In the genomic region with DNA sequence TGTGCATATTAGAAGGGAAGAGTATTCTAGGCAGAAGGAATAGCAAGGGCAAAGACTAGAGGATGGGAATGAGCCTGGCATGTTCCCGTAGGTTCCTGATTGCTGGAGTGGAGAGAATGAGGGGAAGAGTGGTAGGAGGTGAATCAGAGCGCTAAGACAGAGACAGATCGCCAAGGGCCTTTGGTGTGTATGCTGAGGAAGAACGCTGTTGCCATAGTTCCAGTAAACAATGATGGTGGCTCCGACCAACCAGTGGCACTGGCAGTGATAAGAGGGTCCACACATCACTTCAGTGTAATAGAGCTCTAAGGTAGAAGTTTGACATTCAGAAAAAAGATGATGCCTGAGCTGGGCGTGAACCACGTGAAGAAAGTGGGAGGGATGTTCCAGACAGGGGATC, we compare ENCODE assay signal across 6 cellular contexts. TPM values are rescaled to one million over a fixed set of nuclear protein-coding genes. Genes with fewer than 3 reads are reported as not detected.
DNase-seq lines count a peak whose midpoint lies in the region; ATAC-seq, FAIRE-seq and TF ChIP-seq lines count a peak whose summit lies in the region.

No MANE protein-coding gene starts in this region.

- no peaks in the 10 kb centered on the region for H4K20me1 ChIP-seq in K562 (replicated peaks; ENCODE audit: control insufficient read depth, insufficient read depth, low read length)
- no peaks in the 10 kb centered on the region for H4K20me1 ChIP-seq in osteoblast (ENCODE audit: insufficient read depth, low read length)

- H3K9ac ChIP-seq in K562 (ENCODE audit: insufficient read depth in 1 of 2, low read depth in 2 of 2, low read length in 2 of 2), result peak overlapping the region; percentile 61 to 69; a peak in 2 of 4 replicates

- POLR2A ChIA-PET in HEK293 (lab: Yijun Ruan, JAX) (interaction anchor here (1.4 to 2.6 kb wide), 6 partner anchors 9 to 197 kb away, joined by 4 to 16 read pairs (median 8); a partner anchor contains a TSS), K562 (lab: Yijun Ruan, JAX) (interaction anchor here (0.8 to 2.3 kb wide), 5 partner anchors 9 to 34 kb away, joined by 3 to 12 read pairs (median 10); a partner anchor contains a TSS)

- H3K4me2 ChIP-seq in K562 (ENCODE audit: insufficient read depth, low read length) (peak overlapping the region; percentile 89), osteoblast (ENCODE audit: insufficient read depth, low read length) (peak overlapping the region; percentile 76)

- no peak for TF ChIP-seq EP300 in K562 (IDR thresholded peaks at IDR 0.05; ENCODE audit: low read length)

- peak overlapping the region; percentile 68; the same call in 1 of the 2 replicates for H3K4me3 ChIP-seq in HEK293 (ENCODE audit: low read depth, low read length)
- H3K4me3 ChIP-seq in K562, result peak overlapping the region; percentile 66
- H3K4me3 ChIP-seq in osteoblast (ENCODE audit: insufficient read depth, low read length), result peak overlapping the region; percentile 82

- peaks cover 17% of the 10 kb centered on the region for H3K79me2 ChIP-seq in K562 (ENCODE audit: control insufficient read depth, insufficient read depth, low read length)
- H3K79me2 ChIP-seq in osteoblast (ENCODE audit: insufficient read depth, low read length), result peaks cover 15% of the 10 kb centered on the region

- ATAC-seq in K562, result no peak

- H3K27ac ChIP-seq in HEK293 (ENCODE audit: extremely low read depth, low read depth, low read length) (no peak overlapping the region), K562 (ENCODE audit: extremely low read depth, low read depth, low read length) (peak overlapping the region; percentile 8; the same call in 1 of the 3 replicates), osteoblast (ENCODE audit: low read depth, low read length) (no peak overlapping the region)

- no peak for TF ChIP-seq RAD21 in K562 (CRISPR knock-in tag; conservative IDR thresholded peaks at IDR 0.05 in 1 of 2, IDR thresholded peaks at IDR 0.05 in 1 of 2)

- H3K9me3 ChIP-seq in HEK293 (ENCODE audit: control insufficient read depth, insufficient read depth, low read depth, low read length), result no peaks in the 10 kb centered on the region
- no peaks in the 10 kb centered on the region for H3K9me3 ChIP-seq in K562 (replicated peaks; ENCODE audit: control insufficient read depth, insufficient read depth, low read depth, low read length)
- H3K9me3 ChIP-seq in osteoblast (ENCODE audit: low read depth, low read length), result no peaks in the 10 kb centered on the region

- H3K36me3 ChIP-seq in HEK293 (ENCODE audit: control insufficient read depth in 2 of 2, insufficient read depth in 1 of 2, low read length in 2 of 2) (peaks cover 12 to 26% of the 10 kb centered on the region in 2 experiments; a peak in 2 of 3 replicates), K562 (ENCODE audit: control insufficient read depth, insufficient read depth, low read length) (peaks cover 24% of the 10 kb centered on the region), osteoblast (ENCODE audit: insufficient read depth, low read length) (no peaks in the 10 kb centered on the region)

- no peak overlapping the region for H2AFZ ChIP-seq in K562 (ENCODE audit: low read depth, low read length)
- H2AFZ ChIP-seq in osteoblast (ENCODE audit: low read length), result no peak overlapping the region

- BruUV-seq in K562 (replicated peaks; lab: Mats Ljungman, UMichigan), result TSS peak; percentile 67

- H3K4me1 ChIP-seq in HEK293 (ENCODE audit: control insufficient read depth, insufficient read depth, low read length), result no peaks in the 10 kb centered on the region
- peaks cover 9 to 19% of the 10 kb centered on the region in 2 experiments; a peak in 4 of 5 replicates for H3K4me1 ChIP-seq in K562 (replicated peaks in 1 of 2; ENCODE audit: control insufficient read depth in 2 of 2, insufficient read depth in 2 of 2, low read length in 2 of 2)
- H3K4me1 ChIP-seq in osteoblast (ENCODE audit: insufficient read depth, low read length), result peaks cover 14% of the 10 kb centered on the region

- 27% methylated on average over 7 of the region's 7 CpGs for WGBS in K562 (ENCODE audit: insufficient coverage, low coverage, missing lambda C conversion rate)

- H3K9me1 ChIP-seq in K562 (ENCODE audit: control insufficient read depth, insufficient read depth, low read length), result no peaks in the 10 kb centered on the region

- CTCF ChIA-PET in HEK293 (lab: Yijun Ruan, JAX), result interaction anchor here (0.8 to 0.9 kb wide), 2 partner anchors 13 to 31 kb away, joined by 3 read pairs; no protein-coding TSS in a partner anchor
- CTCF ChIA-PET in K562 (lab: Yijun Ruan, JAX; ENCODE audit: low intra/inter-chr PET ratio), result no interaction called here

- FAIRE-seq in K562 (lab: Jason Lieb, UNC), result no peak

- peak in 1 of 4 experiments; percentile 1 for DNase-seq in K562 (ENCODE audit: extremely low read depth in 1 of 4, low spot score in 3 of 4)
- DNase-seq in osteoblast (ENCODE audit: insufficient read length, low spot score, missing footprints), result no peak
- DNase-seq in SKM-1 treated with dmso at 0.1 percent for 144 hours (lab: John Stamatoyannopoulos, UW; ENCODE audit: unreplicated experiment), result no peak
- no peak for DNase-seq in activated CD4-positive, alpha-beta T cell treated with anti-CD3 and anti-CD28 coated beads for 1 hour
- DNase-seq in stimulated activated naive CD4-positive, alpha-beta T cell (lab: John Stamatoyannopoulos, UW), result no peak

- in situ Hi-C loops in K562 (cut with MboI), result no loop called here

- no peaks in the 10 kb centered on the region for H3K27me3 ChIP-seq in K562 (ENCODE audit: control insufficient read depth in 2 of 2, insufficient read depth in 2 of 2, low read length in 2 of 2)
- H3K27me3 ChIP-seq in osteoblast (ENCODE audit: insufficient read depth, low read length), result no peaks in the 10 kb centered on the region

- no peak for TF ChIP-seq CTCF in HEK293 (tag by site-specific recombination; IDR thresholded peaks at IDR 0.05)
- no peak for TF ChIP-seq CTCF in K562 (IDR thresholded peaks at IDR 0.05 in 2 of 3, conservative IDR thresholded peaks at IDR 0.05 in 1 of 3; ENCODE audit: insufficient read depth in 2 of 3, low read depth in 1 of 3, low read length in 3 of 3)
- no peak for TF ChIP-seq CTCF in osteoblast (IDR thresholded peaks at IDR 0.05; ENCODE audit: extremely low read depth, low read depth, low read length)

- intact Hi-C loops in K562 (cut with micrococcal nuclease), result no loop called here

- no peak for TF ChIP-seq POLR2A in K562 (conservative IDR thresholded peaks at IDR 0.05)

RNA-seq across cellular contexts. Expression of a gene that starts 1.0 kb away (rescaled TPM):
- 11.5 and 26.2 TPM in 2 replicates for total RNA-seq in K562 (2011; cell fraction: chromatin; rRNA removed; ENCODE audit: low replicate concordance)
- 15.1 and 16.5 TPM in 2 replicates for total RNA-seq in K562 (2011; cell fraction: nucleolus; rRNA removed)
- total RNA-seq in K562 (2011; cell fraction: nucleoplasm; rRNA removed), result 11.6 and 13.7 TPM in 2 replicates
- total RNA-seq in K562 (2014; rRNA removed), result 5.4 and 6.7 TPM in 2 replicates
- total RNA-seq in K562 (2014; rRNA removed; fragmentation: Illumina TruSeq; extraction: Trizol), result 0.87 and 0.96 TPM in 2 replicates
- 1.5 and 2.0 TPM in 2 replicates for total RNA-seq in K562 (2015; rRNA removed; fragmentation: Illumina TruSeq; extraction: Trizol)
- total RNA-seq in K562 (2021), result 9.5 and 10.6 TPM in 2 replicates
- polyA plus RNA-seq in K562 (2011; rRNA removed), result 3.9 and 7.1 TPM in 2 replicates
- polyA plus RNA-seq in K562 (2011; cell fraction: cytosol; rRNA removed), result 5.5 and 7.5 TPM in 2 replicates
- polyA plus RNA-seq in K562 (2011; cell fraction: nucleus; rRNA removed), result 17.3 and 27.4 TPM in 2 replicates
- polyA plus RNA-seq in K562 (2012), result 6.9 and 8.7 TPM in 2 replicates
- polyA plus RNA-seq in K562 (2014; fragmentation: Illumina TruSeq; extraction: Trizol), result 6.1 and 7.5 TPM in 2 replicates
- polyA plus RNA-seq in K562 (2014; fragmentation: Nextera tagmentation; extraction: Ambion mirVana), result under 1 TPM; 0.62 to 0.87 TPM
- polyA plus RNA-seq in K562 (2014; rRNA removed), result 5.4 and 6.2 TPM in 2 replicates
- polyA minus RNA-seq in K562 (2011; rRNA and poly(A)+ RNA removed), result 3.5 and 3.9 TPM in 2 replicates
- polyA minus RNA-seq in K562 (2011; cell fraction: cytosol; rRNA and poly(A)+ RNA removed), result 4.7 and 13.4 TPM in 2 replicates
- polyA minus RNA-seq in K562 (2011; cell fraction: nucleus; rRNA and poly(A)+ RNA removed), result 4.3 and 5.7 TPM in 2 replicates
- total RNA-seq in osteoblast, result 8.8 and 10.1 TPM in 2 replicates

RNA-seq across cellular contexts. Expression of a gene that starts 18.9 kb away (rescaled TPM):
- 184 and 489 TPM in 2 replicates for total RNA-seq in K562 (2011; cell fraction: chromatin; rRNA removed; ENCODE audit: low replicate concordance)
- total RNA-seq in K562 (2011; cell fraction: nucleolus; rRNA removed), result 634 and 715 TPM in 2 replicates
- 475 and 527 TPM in 2 replicates for total RNA-seq in K562 (2011; cell fraction: nucleoplasm; rRNA removed)
- 244 and 267 TPM in 2 replicates for total RNA-seq in K562 (2014; rRNA removed)
- 242 and 313 TPM in 2 replicates for total RNA-seq in K562 (2014; rRNA removed; fragmentation: Illumina TruSeq; extraction: Trizol)
- total RNA-seq in K562 (2015; rRNA removed; fragmentation: Illumina TruSeq; extraction: Trizol), result 219 and 244 TPM in 2 replicates
- 264 and 278 TPM in 2 replicates for total RNA-seq in K562 (2021)
- 228 and 411 TPM in 2 replicates for polyA plus RNA-seq in K562 (2011; rRNA removed)
- 623 and 681 TPM in 2 replicates for polyA plus RNA-seq in K562 (2011; cell fraction: cytosol; rRNA removed)
- 365 and 432 TPM in 2 replicates for polyA plus RNA-seq in K562 (2011; cell fraction: nucleus; rRNA removed)
- polyA plus RNA-seq in K562 (2012), result 242 and 270 TPM in 2 replicates
- polyA plus RNA-seq in K562 (2014; fragmentation: Illumina TruSeq; extraction: Trizol), result 274 and 307 TPM in 2 replicates
- polyA plus RNA-seq in K562 (2014; fragmentation: Nextera tagmentation; extraction: Ambion mirVana), result 100 to 1,000 TPM; 569 to 987 TPM
- 238 and 281 TPM in 2 replicates for polyA plus RNA-seq in K562 (2014; rRNA removed)
- polyA minus RNA-seq in K562 (2011; rRNA and poly(A)+ RNA removed), result 291 and 319 TPM in 2 replicates
- polyA minus RNA-seq in K562 (2011; cell fraction: cytosol; rRNA and poly(A)+ RNA removed), result 198 and 240 TPM in 2 replicates
- 35.1 and 73.1 TPM in 2 replicates for polyA minus RNA-seq in K562 (2011; cell fraction: nucleus; rRNA and poly(A)+ RNA removed)
- total RNA-seq in osteoblast, result 45.6 and 64.8 TPM in 2 replicates

RNA-seq across cellular contexts. Expression of a gene that starts 31.7 kb away (rescaled TPM):
- 9.4 and 19.6 TPM in 2 replicates for total RNA-seq in K562 (2011; cell fraction: chromatin; rRNA removed; ENCODE audit: low replicate concordance)
- total RNA-seq in K562 (2011; cell fraction: nucleolus; rRNA removed), result 9.3 and 10.8 TPM in 2 replicates
- total RNA-seq in K562 (2011; cell fraction: nucleoplasm; rRNA removed), result 15.0 and 18.6 TPM in 2 replicates
- total RNA-seq in K562 (2014; rRNA removed) (2.8 and 4.0 TPM in 2 replicates), K562 (2014; rRNA removed; fragmentation: Illumina TruSeq; extraction: Trizol) (1.9 and 2.0 TPM in 2 replicates), K562 (2015; rRNA removed; fragmentation: Illumina TruSeq; extraction: Trizol) (2.4 and 3.2 TPM in 2 replicates), K562 (2021) (4.4 and 4.7 TPM in 2 replicates), osteoblast (12.4 and 13.8 TPM in 2 replicates)
- polyA plus RNA-seq in K562 (2011; rRNA removed) (3.7 and 6.9 TPM in 2 replicates), K562 (2014; fragmentation: Illumina TruSeq; extraction: Trizol) (4.5 and 4.8 TPM in 2 replicates), K562 (2014; fragmentation: Nextera tagmentation; extraction: Ambion mirVana) (under 1 TPM; 0.34 to 0.62 TPM), K562 (2014; rRNA removed) (5.1 TPM in 2 replicates)
- 7.0 and 12.1 TPM in 2 replicates for polyA plus RNA-seq in K562 (2011; cell fraction: cytosol; rRNA removed)
- polyA plus RNA-seq in K562 (2011; cell fraction: nucleus; rRNA removed), result 18.5 and 23.1 TPM in 2 replicates
- polyA plus RNA-seq in K562 (2012), result 5.0 and 7.8 TPM in 2 replicates
- polyA minus RNA-seq in K562 (2011; rRNA and poly(A)+ RNA removed), result 2.0 and 2.5 TPM in 2 replicates
- polyA minus RNA-seq in K562 (2011; cell fraction: cytosol; rRNA and poly(A)+ RNA removed), result 4.1 and 8.1 TPM in 2 replicates
- 4.7 and 5.3 TPM in 2 replicates for polyA minus RNA-seq in K562 (2011; cell fraction: nucleus; rRNA and poly(A)+ RNA removed)

RNA-seq across cellular contexts. Expression of a gene that starts 33.8 kb away (rescaled TPM):
- total RNA-seq in K562 (2011; cell fraction: chromatin; rRNA removed; ENCODE audit: low replicate concordance), result 281 and 417 TPM in 2 replicates
- 299 and 322 TPM in 2 replicates for total RNA-seq in K562 (2011; cell fraction: nucleolus; rRNA removed)
- total RNA-seq in K562 (2011; cell fraction: nucleoplasm; rRNA removed), result 302 and 316 TPM in 2 replicates
- 136 and 164 TPM in 2 replicates for total RNA-seq in K562 (2014; rRNA removed)
- total RNA-seq in K562 (2014; rRNA removed; fragmentation: Illumina TruSeq; extraction: Trizol), result 272 and 376 TPM in 2 replicates
- total RNA-seq in K562 (2015; rRNA removed; fragmentation: Illumina TruSeq; extraction: Trizol), result 221 and 223 TPM in 2 replicates
- total RNA-seq in K562 (2021), result 148 and 187 TPM in 2 replicates
- 194 and 209 TPM in 2 replicates for polyA plus RNA-seq in K562 (2011; rRNA removed)
- polyA plus RNA-seq in K562 (2011; cell fraction: cytosol; rRNA removed), result 115 and 202 TPM in 2 replicates
- 205 and 262 TPM in 2 replicates for polyA plus RNA-seq in K562 (2011; cell fraction: nucleus; rRNA removed)
- polyA plus RNA-seq in K562 (2012), result 193 and 291 TPM in 2 replicates
- polyA plus RNA-seq in K562 (2014; fragmentation: Illumina TruSeq; extraction: Trizol), result 221 and 255 TPM in 2 replicates
- polyA plus RNA-seq in K562 (2014; fragmentation: Nextera tagmentation; extraction: Ambion mirVana), result 10 to 100 TPM; 70.3 to 97.1 TPM
- polyA plus RNA-seq in K562 (2014; rRNA removed), result 246 and 259 TPM in 2 replicates
- 284 and 313 TPM in 2 replicates for polyA minus RNA-seq in K562 (2011; rRNA and poly(A)+ RNA removed)
- 86.3 and 98.5 TPM in 2 replicates for polyA minus RNA-seq in K562 (2011; cell fraction: cytosol; rRNA and poly(A)+ RNA removed)
- polyA minus RNA-seq in K562 (2011; cell fraction: nucleus; rRNA and poly(A)+ RNA removed), result 124 and 190 TPM in 2 replicates
- 441 and 527 TPM in 2 replicates for total RNA-seq in osteoblast

RNA-seq across cellular contexts. Expression of a gene that starts 56.8 kb away (rescaled TPM):
- 81.3 and 231 TPM in 2 replicates for total RNA-seq in K562 (2011; cell fraction: chromatin; rRNA removed; ENCODE audit: low replicate concordance)
- 191 and 205 TPM in 2 replicates for total RNA-seq in K562 (2011; cell fraction: nucleolus; rRNA removed)
- total RNA-seq in K562 (2011; cell fraction: nucleoplasm; rRNA removed), result 102 and 125 TPM in 2 replicates
- total RNA-seq in K562 (2014; rRNA removed), result 38.7 and 76.8 TPM in 2 replicates
- 10.8 and 17.1 TPM in 2 replicates for total RNA-seq in K562 (2014; rRNA removed; fragmentation: Illumina TruSeq; extraction: Trizol)
- total RNA-seq in K562 (2015; rRNA removed; fragmentation: Illumina TruSeq; extraction: Trizol), result 27.3 and 31.4 TPM in 2 replicates
- 64.7 and 70.5 TPM in 2 replicates for total RNA-seq in K562 (2021)
- 36.4 and 76.3 TPM in 2 replicates for polyA plus RNA-seq in K562 (2011; rRNA removed)
- polyA plus RNA-seq in K562 (2011; cell fraction: cytosol; rRNA removed), result 94.9 and 138 TPM in 2 replicates
- 246 and 327 TPM in 2 replicates for polyA plus RNA-seq in K562 (2011; cell fraction: nucleus; rRNA removed)
- polyA plus RNA-seq in K562 (2012), result 154 and 236 TPM in 2 replicates
- polyA plus RNA-seq in K562 (2014; fragmentation: Illumina TruSeq; extraction: Trizol), result 30.4 and 54.9 TPM in 2 replicates
- 10 to 100 TPM in 1 of 2 experiments, 1 to 10 TPM in 1; 7.4 to 16.0 TPM for polyA plus RNA-seq in K562 (2014; fragmentation: Nextera tagmentation; extraction: Ambion mirVana)
- 49.1 and 73.2 TPM in 2 replicates for polyA plus RNA-seq in K562 (2014; rRNA removed)
- 25.8 and 28.7 TPM in 2 replicates for polyA minus RNA-seq in K562 (2011; rRNA and poly(A)+ RNA removed)
- polyA minus RNA-seq in K562 (2011; cell fraction: cytosol; rRNA and poly(A)+ RNA removed), result 32.3 and 69.8 TPM in 2 replicates
- polyA minus RNA-seq in K562 (2011; cell fraction: nucleus; rRNA and poly(A)+ RNA removed), result 37.7 and 74.4 TPM in 2 replicates
- total RNA-seq in osteoblast, result 78.1 and 88.7 TPM in 2 replicates
